In genomic region chr10:65751896-65752295, GRCh38 we compare ENCODE assay signal across 30 cellular contexts.
"Had no signal": no experiment of that assay in that cellular context is flagged by ENCODE, and none has a peak within 500 bp of the region (broad histone marks: within the 10 kb centered on the region; RNA-seq: fewer than 3 reads in every experiment).

No MANE protein-coding gene starts in this region.

- H3K27me3 ChIP-seq: brain microvascular endothelial cell, cardiac muscle cell, dorsolateral prefrontal cortex, gastrocnemius medialis, heart right ventricle had no signal

- H3K27ac ChIP-seq: brain microvascular endothelial cell, cardiac muscle cell, coronary artery, dorsolateral prefrontal cortex, gastrocnemius medialis, heart right ventricle, WERI-Rb-1 had no signal

- H3K36me3 ChIP-seq: brain microvascular endothelial cell, cardiac muscle cell, gastrocnemius medialis, heart right ventricle, WERI-Rb-1 had no signal

- H3K4me1 ChIP-seq: gastrocnemius medialis, heart right ventricle had no signal

- H3K9me3 ChIP-seq: gastrocnemius medialis, heart right ventricle had no signal

- H3K4me3 ChIP-seq: cardiac muscle cell, coronary artery, dorsolateral prefrontal cortex, gastrocnemius medialis, heart right ventricle had no signal

- ATAC-seq: activated CD4-positive, CD25-positive, alpha-beta regulatory T cell treated with anti-CD3 and anti-CD28 coated beads, Interleukin-2, amount 50 U/mL, for 24 hours; activated CD8-positive, alpha-beta T cell treated with anti-CD3 and anti-CD28 coated beads for 36 hours; activated T-cell treated with anti-CD3 and anti-CD28 coated beads, Interleukin-2, amount 50 U/mL, for 4 hours; activated T-helper 17 cell treated with anti-CD3 and anti-CD28 coated beads, Interleukin-2, amount 50 U/mL, for 72 hours; gastrocnemius medialis; heart right ventricle; T-helper 17 cell had no signal

- DNase-seq: activated B cell treated with CpG ODN at 0.5 μM for 24 hours; activated CD4-positive, alpha-beta T cell treated with anti-CD3 and anti-CD28 coated beads for 48 hours; activated CD4-positive, alpha-beta T cell treated with anti-CD3 and anti-CD28 coated beads, Interleukin-2, amount 50 U/mL, for 1 hour; activated CD4-positive, alpha-beta T cell treated with anti-CD3 and anti-CD28 coated beads, Interleukin-2, amount 50 U/mL, for 48 hours; activated CD8-positive, alpha-beta memory T cell treated with anti-CD3 and anti-CD28 coated beads for 24 hours; activated CD8-positive, alpha-beta T cell treated with anti-CD3 and anti-CD28 coated beads for 36 hours; activated effector memory CD4-positive, alpha-beta T cell treated with Interleukin-2 at 50 U/mL for 16 hours; activated gamma-delta T cell treated with Interleukin-2 at 50 U/mL for 16 hours; activated naive CD4-positive, alpha-beta T cell treated with anti-CD3 and anti-CD28 coated beads, Interleukin-2, amount 50 U/mL, for 16 hours; activated naive CD4-positive, alpha-beta T cell treated with Interleukin-2 at 50 U/mL for 16 hours; activated T-cell treated with anti-CD3 and anti-CD28 coated beads, Interleukin-2, amount 50 U/mL, for 4 hours; amniotic stem cell; anterior cingulate cortex; brain microvascular endothelial cell; central memory CD4-positive, alpha-beta T cell; cerebellar nuclear complex; dorsolateral prefrontal cortex; effector memory CD4-positive, alpha-beta T cell; endodermal cell; foreskin fibroblast; gastrocnemius medialis; heart right ventricle; T-helper 1 cell; T-helper 17 cell; T1000; WERI-Rb-1 had no signal
